Comparison of ENCODE assay signal across 17 cellular contexts in genomic region chr5:55899344-55899743, GRCh38. TPM values are rescaled to one million over a fixed set of nuclear protein-coding genes. Genes with fewer than 3 reads are reported as not detected.
DNase-seq lines count a peak whose midpoint lies in the region; ATAC-seq, FAIRE-seq and TF ChIP-seq lines count a peak whose summit lies in the region.
"Had no signal": no experiment of that assay in that cellular context is flagged by ENCODE, and none has a peak within 500 bp of the region (broad histone marks: within the 10 kb centered on the region; RNA-seq: fewer than 3 reads in every experiment).

No MANE protein-coding gene starts in this region.

- no peak overlapping the region for H3K4me3 ChIP-seq in PC-3 (ENCODE audit: low read length)
- H3K4me3 ChIP-seq in fibroblast of mammary gland (ENCODE audit: control insufficient read depth, low read depth, low read length), result no peak overlapping the region
- no peak overlapping the region for H3K4me3 ChIP-seq in kidney (ENCODE audit: low read length in 2 of 2)
- H3K4me3 ChIP-seq: BLaER1 treated with 17β-estradiol and CSF1 and Interleukin-3, amounts not matched to agents 10 nM and 100 nM; sigmoid colon had no signal

- H3K27me3 ChIP-seq in PC-3 (ENCODE audit: low read length), result no peaks in the 10 kb centered on the region
- H3K27me3 ChIP-seq: BLaER1 treated with 17β-estradiol and CSF1 and Interleukin-3, amounts not matched to agents 10 nM and 100 nM; sigmoid colon had no signal

- no peaks in the 10 kb centered on the region for H3K36me3 Mint-ChIP-seq in osteocyte (ENCODE audit: unreplicated experiment)

- H3K27ac Mint-ChIP-seq in osteocyte (ENCODE audit: unreplicated experiment), result peak overlapping the region; percentile 23
- H3K27ac Mint-ChIP-seq: activated CD8-positive, alpha-beta T cell treated with anti-CD3 and anti-CD28 coated beads, Interleukin-2, amount 10 ng/mL, durations not matched to agents 7 days and 5 days; endodermal cell had no signal

- no peaks in the 10 kb centered on the region for H3K79me2 ChIP-seq in PC-3 (ENCODE audit: low read length)

- peaks cover 4% of the 10 kb centered on the region; the same call in 1 of the 2 replicates for H3K4me1 ChIP-seq in PC-3 (ENCODE audit: insufficient read depth, low read length)
- no peaks in the 10 kb centered on the region for H3K4me1 ChIP-seq in kidney (ENCODE audit: control insufficient read depth in 1 of 2, insufficient read depth in 1 of 2, low read depth in 1 of 2, low read length in 2 of 2)
- H3K4me1 ChIP-seq: sigmoid colon had no signal

- ATAC-seq in PC-3, result peak; percentile 80
- ATAC-seq: activated CD8-positive, alpha-beta T cell treated with anti-CD3 and anti-CD28 coated beads, Interleukin-2, amount 10 ng/mL, durations not matched to agents 7 days and 5 days; HCT116 had no signal

- H3K9ac ChIP-seq in PC-3 (ENCODE audit: low read length) (no peak overlapping the region), kidney (ENCODE audit: low read length in 2 of 2) (no peak overlapping the region)
- H3K9ac ChIP-seq: BLaER1 treated with 17β-estradiol and CSF1 and Interleukin-3, amounts not matched to agents 10 nM and 100 nM; KMS-11 had no signal

- H3K9me3 Mint-ChIP-seq in osteocyte (ENCODE audit: unreplicated experiment), result no peaks in the 10 kb centered on the region
- H3K9me3 Mint-ChIP-seq: endodermal cell had no signal

- H4K20me1 ChIP-seq in PC-3 (ENCODE audit: low read length), result no peaks in the 10 kb centered on the region
- H4K20me1 ChIP-seq: BLaER1 treated with 17β-estradiol and CSF1 and Interleukin-3, amounts not matched to agents 10 nM and 100 nM had no signal

- no peak for TF ChIP-seq CTCF in PC-3 (conservative IDR thresholded peaks at IDR 0.05; ENCODE audit: low read depth, low read length)
- no peak for TF ChIP-seq CTCF in fibroblast of mammary gland (conservative IDR thresholded peaks at IDR 0.05; ENCODE audit: control insufficient read depth, insufficient read depth, low read depth, low read length)
- TF ChIP-seq CTCF in osteocyte (IDR thresholded peaks at IDR 0.05), result no peak
- TF ChIP-seq CTCF in kidney (IDR thresholded peaks at IDR 0.05; ENCODE audit: borderline replicate concordance, extremely low read depth, insufficient read depth), result no peak

- no peak overlapping the region for H2AFZ ChIP-seq in PC-3 (ENCODE audit: low read length)

- H3K36me3 ChIP-seq in PC-3 (ENCODE audit: low read depth, low read length) (no peaks in the 10 kb centered on the region), kidney (ENCODE audit: control insufficient read depth in 1 of 2, insufficient read depth in 2 of 2, low read length in 2 of 2) (no peaks in the 10 kb centered on the region)
- H3K36me3 ChIP-seq: BLaER1 treated with 17β-estradiol and CSF1 and Interleukin-3, amounts not matched to agents 10 nM and 100 nM; sigmoid colon had no signal

- no peak overlapping the region for H3K27ac ChIP-seq in PC-3 (ENCODE audit: low read length)
- H3K27ac ChIP-seq in kidney (ENCODE audit: low read depth in 2 of 2, low read length in 2 of 2), result no peak overlapping the region
- H3K27ac ChIP-seq: BLaER1 treated with 17β-estradiol and CSF1 and Interleukin-3, amounts not matched to agents 10 nM and 100 nM; KMS-11; sigmoid colon had no signal

- BruUV-seq in PC-3 (replicated peaks; lab: Mats Ljungman, UMichigan), result no TSS peak

- no peaks in the 10 kb centered on the region for H3F3A ChIP-seq in PC-3 (ENCODE audit: low read length, unreplicated experiment)

- POLR2A ChIA-PET in PC-3 (lab: Charles Lee; ENCODE audit: unreplicated experiment), result no interaction called here

- H3K4me3 Mint-ChIP-seq in osteocyte (ENCODE audit: unreplicated experiment), result no peak overlapping the region
- H3K4me3 Mint-ChIP-seq: activated CD8-positive, alpha-beta T cell treated with anti-CD3 and anti-CD28 coated beads, Interleukin-2, amount 10 ng/mL, durations not matched to agents 7 days and 5 days; endodermal cell had no signal

- H3K4me2 ChIP-seq in PC-3 (ENCODE audit: low read length), result no peak overlapping the region
- H3K4me2 ChIP-seq: BLaER1 treated with 17β-estradiol and CSF1 and Interleukin-3, amounts not matched to agents 10 nM and 100 nM; KMS-11 had no signal

- CTCF ChIA-PET in PC-3 (lab: Charles Lee), result no interaction called here

- H3K9me3 ChIP-seq in PC-3 (ENCODE audit: low read length), result no peaks in the 10 kb centered on the region
- H3K9me3 ChIP-seq in kidney (ENCODE audit: control insufficient read depth in 1 of 2, low read length in 2 of 2), result no peaks in the 10 kb centered on the region
- H3K9me3 ChIP-seq: BLaER1 treated with 17β-estradiol and CSF1 and Interleukin-3, amounts not matched to agents 10 nM and 100 nM; sigmoid colon had no signal

- DNase-seq in ELR (ENCODE audit: low read depth), result peak; percentile 66
- peak; percentile 51 for DNase-seq in PC-3
- DNase-seq in fibroblast of mammary gland (ENCODE audit: low read depth), result peak; percentile 82
- DNase-seq in osteocyte (ENCODE audit: extremely low spot score, unreplicated experiment), result no peak
- DNase-seq in stimulated activated CD4-positive, alpha-beta T cell treated with anti-CD3 and anti-CD28 coated beads, Interleukin-4, amount 100 ng/mL, for 1 hour, result no peak
- DNase-seq in activated naive CD4-positive, alpha-beta T cell treated with anti-CD3 and anti-CD28 coated beads, Interleukin-2, amount 50 U/mL, for 16 hours, result no peak
- DNase-seq in stimulated activated naive CD4-positive, alpha-beta T cell (lab: John Stamatoyannopoulos, UW), result no peak
- DNase-seq in kidney, result no peak
- DNase-seq: activated CD8-positive, alpha-beta T cell treated with anti-CD3 and anti-CD28 coated beads, Interleukin-2, amount 10 ng/mL, durations not matched to agents 7 days and 5 days; DMS 273 treated with DMSO at 0.1 percent for 48 hours; endodermal cell; NCI-H1417; occipital lobe; sigmoid colon had no signal

- peaks cover 27% of the 10 kb centered on the region for H3K4me1 Mint-ChIP-seq in osteocyte (ENCODE audit: unreplicated experiment)
- H3K4me1 Mint-ChIP-seq: endodermal cell had no signal

- H3K9me2 ChIP-seq in PC-3 (replicated peaks; ENCODE audit: low read length), result no peaks in the 10 kb centered on the region

- no peak for FAIRE-seq in kidney (lab: Jason Lieb, UNC)

- H3K27me3 Mint-ChIP-seq in osteocyte (ENCODE audit: unreplicated experiment), result no peaks in the 10 kb centered on the region

- intact Hi-C loops in PC-3 (cut with micrococcal nuclease), result no loop called here
- intact Hi-C loops in kidney (cut with DNase I), result no loop called here

RNA-seq across cellular contexts. Expression of gene IL31RA, which starts 48.2 kb away (rescaled TPM):
- total RNA-seq in PC-3 (2014; rRNA removed) (1.6 and 3.0 TPM in 2 replicates), osteocyte (0.29 TPM in 1 of 2 replicates, not detected in the other), kidney (0.44 TPM)
- not detected for polyA plus RNA-seq in kidney (ENCODE audit: insufficient read depth, low read depth, low replicate concordance)
- total RNA-seq: activated CD8-positive, alpha-beta T cell treated with anti-CD3 and anti-CD28 coated beads, Interleukin-2, amount 10 ng/mL, durations not matched to agents 7 days and 5 days; endodermal cell had no signal

Comparison
In these comparisons a context has a peak if more than half of its experiments do, and no peak if none do; other contexts are left out.
1. DNase-seq: peak in ELR (single experiment), PC-3 (single experiment) and fibroblast of mammary gland (single experiment); none in osteocyte (single experiment), stimulated activated CD4-positive, alpha-beta T cell treated with anti-CD3 and anti-CD28 coated beads, Interleukin-4, amount 100 ng/mL, for 1 hour (single experiment), activated naive CD4-positive, alpha-beta T cell treated with anti-CD3 and anti-CD28 coated beads, Interleukin-2, amount 50 U/mL, for 16 hours (single experiment), stimulated activated naive CD4-positive, alpha-beta T cell (0 of 6) and kidney (single experiment).